9 cellular contexts compared by ENCODE assay signal in genomic region chr22:46660604-46661201, GRCh38. TPM values are rescaled to one million over a fixed set of nuclear protein-coding genes. Genes with fewer than 3 reads are reported as not detected.
DNase-seq lines count a peak whose midpoint lies in the region; ATAC-seq and TF ChIP-seq lines count a peak whose summit lies in the region.
"Had no signal": no experiment of that assay in that cellular context is flagged by ENCODE, and none has a peak within 500 bp of the region (broad histone marks: within the 10 kb centered on the region; RNA-seq: fewer than 3 reads in every experiment).

No MANE protein-coding gene starts in this region.

- H3K36me3 ChIP-seq in adrenal gland (replicated peaks in 1 of 2) (peaks cover 0 to 16% of the 10 kb centered on the region in 2 donors), mucosa of descending colon (ENCODE audit: low read depth) (no peaks in the 10 kb centered on the region)

- WGBS in adrenal gland, 4 donors: 56 to 65% (median 61%) methylated on average over 9 to 11 of the region's 11 CpGs

- intact Hi-C loops in adrenal gland (cut with DNase I): loop anchor here in 1 of 2 donors (10.0 kb wide), 1 partner anchor 306 kb away; no protein-coding TSS in a partner anchor
- intact Hi-C loops in mucosa of descending colon (cut with DNase I, micrococcal nuclease): no loop called here

- H3K27ac ChIP-seq in adrenal gland: peak overlapping the region; percentile 62 to 97 (median 84)
- H3K27ac ChIP-seq in coronary artery: no peak overlapping the region

- peak; percentile 91 for ATAC-seq in mucosa of descending colon
- ATAC-seq in GM18520 (IDR thresholded peaks at IDR 0.05; ENCODE audit: unreplicated experiment): no peak

- TF ChIP-seq POLR2A in adrenal gland (IDR thresholded peaks at IDR 0.05): no peak

- H3K9me3 ChIP-seq in adrenal gland (replicated peaks in 1 of 3) (no peaks in the 10 kb centered on the region), mucosa of descending colon (no peaks in the 10 kb centered on the region)
- H3K9me3 ChIP-seq: upper lobe of left lung had no signal

- H3K4me3 ChIP-seq in adrenal gland (no peak overlapping the region), mucosa of descending colon (no peak overlapping the region), coronary artery (no peak overlapping the region)
- H3K4me3 ChIP-seq: upper lobe of left lung had no signal

- no peaks in the 10 kb centered on the region for H3K27me3 ChIP-seq in adrenal gland
- H3K27me3 ChIP-seq: upper lobe of left lung had no signal

- peaks cover 8 to 17% of the 10 kb centered on the region in 2 donors for H3K4me1 ChIP-seq in adrenal gland (replicated peaks in 1 of 2)
- H3K4me1 ChIP-seq in mucosa of descending colon (ENCODE audit: low read depth): peaks cover 15% of the 10 kb centered on the region

- TF ChIP-seq CTCF in adrenal gland (IDR thresholded peaks at IDR 0.05): peak in 1 of 6 experiments; percentile 16
- TF ChIP-seq CTCF in mucosa of descending colon (IDR thresholded peaks at IDR 0.05): no peak
- TF ChIP-seq CTCF in coronary artery (IDR thresholded peaks at IDR 0.05): no peak

- DNase-seq in DMS153 treated with DMSO at 0.1 percent for 48 hours (lab: John Stamatoyannopoulos, UW; ENCODE audit: unreplicated experiment): peak; percentile 60
- peak; percentile 87 for DNase-seq in NCI-H2171 (lab: John Stamatoyannopoulos, UW)
- peak in 3 of 7 donors; percentile 48 to 75 (median 63) for DNase-seq in adrenal gland
- peak; percentile 79 to 80 (median 79) for DNase-seq in mucosa of descending colon
- no peak for DNase-seq in coronary artery (ENCODE audit: low spot score)
- no peak for DNase-seq in A172 (ENCODE audit: low spot score)
- DNase-seq in GM19238 (ENCODE audit: insufficient read length, low spot score): no peak

RNA-seq across cellular contexts. Expression of gene GRAMD4, which starts 40.5 kb away (rescaled TPM):
- total RNA-seq in adrenal gland (100 to 1,000 TPM in 3 of 8 donors, 10 to 100 TPM in 5; 38.8 to 241 (median 80.6) TPM), mucosa of descending colon (100 to 1,000 TPM; 114 to 203 (median 197) TPM)
- polyA plus RNA-seq in adrenal gland: 10 to 100 TPM; 18.4 to 93.7 (median 39.0) TPM
- 12.9 and 106 TPM in 2 replicates for total RNA-seq in A172 (2014; rRNA removed; shearing (Covaris generic))

Comparison
In these comparisons a context has a peak if more than half of its experiments do, and no peak if none do; other contexts are left out.
1. DNase-seq: peak in DMS153 treated with DMSO at 0.1 percent for 48 hours (single experiment), NCI-H2171 (single experiment) and mucosa of descending colon (3 of 3); none in coronary artery (single experiment), A172 (single experiment) and GM19238 (single experiment).
2. H3K27ac ChIP-seq: peak in adrenal gland (5 of 5); none in coronary artery (0 of 2).